7 cellular contexts compared by ENCODE assay signal in the genomic region with DNA sequence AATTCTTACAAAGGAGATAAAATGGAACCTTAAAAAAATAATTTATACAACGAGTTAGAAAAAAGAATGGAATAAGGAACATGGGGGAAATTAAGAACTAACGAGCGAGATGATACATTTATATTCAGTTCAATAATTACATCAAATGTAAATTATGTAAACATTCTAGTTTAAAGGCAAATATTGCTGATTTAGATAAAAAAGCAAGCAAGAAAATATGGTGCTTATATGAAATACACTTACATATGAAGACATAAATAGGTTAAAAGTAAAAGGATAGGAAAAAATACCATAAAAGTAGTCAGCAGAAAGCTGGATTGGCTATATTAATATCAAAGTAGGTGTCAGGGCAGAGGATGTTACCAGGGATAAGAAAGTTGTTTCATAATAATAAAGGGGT.
"Had no signal": no experiment of that assay in that cellular context is flagged by ENCODE, and none has a peak within 500 bp of the region (broad histone marks: within the 10 kb centered on the region; RNA-seq: fewer than 3 reads in every experiment).

No MANE protein-coding gene starts in this region.

- H3K27ac ChIP-seq: HL-60, KMS-11 had no signal

- H3K9me3 Mint-ChIP-seq: IgD-negative memory B cell had no signal

- H3K4me1 Mint-ChIP-seq: IgD-negative memory B cell had no signal

- H3K4me2 ChIP-seq: KMS-11 had no signal

- DNase-seq: IMR-90, KBM-7, KG1 had no signal

- H3K36me3 Mint-ChIP-seq: IgD-negative memory B cell had no signal

- FAIRE-seq: HTR-8/SVneo had no signal

- H3K27ac Mint-ChIP-seq: IgD-negative memory B cell had no signal

- H3K4me3 Mint-ChIP-seq: IgD-negative memory B cell had no signal

- H3K9ac ChIP-seq: KMS-11 had no signal

- H3K27me3 Mint-ChIP-seq: IgD-negative memory B cell had no signal
